10 cellular contexts compared by ENCODE assay signal in the genomic region with DNA sequence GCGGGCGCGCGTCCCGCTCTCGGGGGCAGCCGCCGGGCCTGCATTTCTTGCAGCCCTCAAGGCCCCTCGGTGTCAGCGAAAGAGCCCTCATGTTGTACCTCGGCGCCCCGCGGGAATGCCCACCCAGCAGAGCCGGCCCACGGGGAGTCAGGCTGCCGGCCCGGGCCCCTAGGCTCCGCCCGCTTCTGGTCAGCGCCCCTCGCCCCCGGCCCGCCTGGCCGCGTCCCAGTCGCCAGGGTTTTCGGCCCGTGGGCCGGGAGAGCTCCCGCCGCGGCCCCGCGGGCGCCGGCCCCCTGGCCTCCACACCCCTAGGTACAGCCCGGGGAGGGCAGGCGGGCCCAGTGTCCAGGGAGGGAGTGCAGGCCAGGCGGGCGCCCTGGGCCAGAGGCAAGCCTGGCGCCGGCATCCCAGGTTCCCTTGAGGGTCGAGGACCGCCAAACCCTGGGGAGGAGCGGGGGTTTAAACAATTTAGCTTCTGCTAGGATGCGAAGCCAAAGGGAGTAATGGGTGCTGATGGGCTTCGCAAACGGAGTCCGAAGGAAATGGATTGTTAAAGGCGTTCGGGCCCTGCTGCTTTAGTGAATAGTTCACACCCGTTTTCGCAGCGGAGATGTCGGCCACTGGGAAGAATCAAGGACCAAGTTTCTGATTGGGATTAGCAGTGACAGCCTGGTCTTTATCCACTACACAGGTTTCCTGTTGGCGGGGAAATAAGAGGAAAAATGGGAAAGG. TPM values are rescaled to one million over a fixed set of nuclear protein-coding genes. Genes with fewer than 3 reads are reported as not detected.
A peak's percentile ranks its signal among the peaks of the same experiment; 100 is the strongest.
DNase-seq lines count a peak whose midpoint lies in the region; ATAC-seq and TF ChIP-seq lines count a peak whose summit lies in the region.
"Had no signal": no experiment of that assay in that cellular context is flagged by ENCODE, and none has a peak within 500 bp of the region (broad histone marks: within the 10 kb centered on the region; RNA-seq: fewer than 3 reads in every experiment).

No MANE protein-coding gene starts in this region.

- no peaks in the 10 kb centered on the region for H3K27me3 Mint-ChIP-seq in T-cell

- H3K4me3 ChIP-seq in GM08714 (ENCODE audit: low read length) (peak overlapping the region; percentile 66; the same call in 1 of the 2 replicates), heart right ventricle (peak overlapping the region; percentile 49 to 70 (median 62)), psoas muscle (peak overlapping the region; percentile 63)

- peak overlapping the region; percentile 75 to 82 for H3K27ac Mint-ChIP-seq in T-cell

- CTCF ChIA-PET in T-cell (lab: Charles Lee), result interaction anchor here in 1 of 2 donors (1.5 kb wide), 1 partner anchor 56 kb away, joined by 6 read pairs; no protein-coding TSS in a partner anchor

- H3K36me3 ChIP-seq in heart right ventricle (no peaks in the 10 kb centered on the region), psoas muscle (ENCODE audit: insufficient read depth in 1 of 2, low read depth in 1 of 2) (no peaks in the 10 kb centered on the region)

- H3K4me1 Mint-ChIP-seq in T-cell, result peaks cover 32 to 63% (median 49%) of the 10 kb centered on the region in 3 donors

- H3K9me3 ChIP-seq in heart right ventricle (no peaks in the 10 kb centered on the region), psoas muscle (no peaks in the 10 kb centered on the region)

- WGBS in heart right ventricle, 2 donors, result 3 to 6% methylated on average over 57 of the region's 57 CpGs
- 16 to 19% (median 17%) methylated on average over 51 to 57 of the region's 57 CpGs for WGBS in psoas muscle, 3 donors

- intact Hi-C loops in heart right ventricle (cut with DNase I), result no loop called here
- intact Hi-C loops in psoas muscle (cut with DNase I), result no loop called here

- ATAC-seq in T-cell (replicated peaks in 1 of 4) (no peak), heart right ventricle (peak in 7 of 8 donors; percentile 28 to 50 (median 31)), psoas muscle (peak in 1 of 4 donors; percentile 10), foreskin keratinocyte (no peak)
- ATAC-seq: Panc1 had no signal

- TF ChIP-seq CTCF in heart right ventricle (IDR thresholded peaks at IDR 0.05), result no peak
- no peak for TF ChIP-seq CTCF in psoas muscle (IDR thresholded peaks at IDR 0.05)
- TF ChIP-seq CTCF in foreskin keratinocyte (conservative IDR thresholded peaks at IDR 0.05), result no peak

- POLR2A ChIA-PET in T-cell (lab: Charles Lee), result interaction anchor here in 1 of 2 donors (0.5 to 0.6 kb wide), 2 partner anchors 91 to 945 kb away, joined by 3 read pairs; no protein-coding TSS in a partner anchor

- peaks cover 0 to 44% (median 13%) of the 10 kb centered on the region in 9 donors for H3K4me1 ChIP-seq in heart right ventricle
- no peaks in the 10 kb centered on the region for H3K4me1 ChIP-seq in psoas muscle
- no peaks in the 10 kb centered on the region for H3K4me1 ChIP-seq in foreskin keratinocyte

- H3K27me3 ChIP-seq in heart right ventricle, result peaks cover 8 to 72% (median 54%) of the 10 kb centered on the region in 7 donors
- peaks cover 0 to 56% (median 21%) of the 10 kb centered on the region in 3 donors for H3K27me3 ChIP-seq in psoas muscle (ENCODE audit: insufficient read depth in 3 of 3, low read length in 2 of 3)
- H3K27me3 ChIP-seq in foreskin keratinocyte, result peaks cover 79% of the 10 kb centered on the region

- H3K9me3 Mint-ChIP-seq in T-cell, result no peaks in the 10 kb centered on the region

- peaks cover 24% of the 10 kb centered on the region for H3K36me3 Mint-ChIP-seq in T-cell

- peak in 1 of 34 experiments; percentile 4 for DNase-seq in T-cell
- peak; percentile 5 to 10 for DNase-seq in heart right ventricle
- peak in 1 of 2 donors; percentile 48 for DNase-seq in psoas muscle
- DNase-seq in DMS79 (lab: John Stamatoyannopoulos, UW), result no peak
- no peak for DNase-seq in HUDEP-2 (lab: John Stamatoyannopoulos, UW; ENCODE audit: unreplicated experiment in 76 of 76)
- no peak for DNase-seq in foreskin keratinocyte
- no peak for DNase-seq in NCI-H1417 (lab: John Stamatoyannopoulos, UW)

- peak overlapping the region in 6 of 10 donors; percentile 21 to 84 (median 42) for H3K27ac ChIP-seq in heart right ventricle
- H3K27ac ChIP-seq in psoas muscle, result no peak overlapping the region
- no peak overlapping the region for H3K27ac ChIP-seq in foreskin keratinocyte

- peak overlapping the region; percentile 78 to 96 (median 93) for H3K4me3 Mint-ChIP-seq in T-cell

RNA-seq across cellular contexts. Expression of gene KCNA3, which starts 0.5 kb away (rescaled TPM):
- total RNA-seq in T-cell, result 100 to 1,000 TPM; 101 to 125 (median 110) TPM
- 1 to 10 TPM in 2 of 10 donors, under 1 TPM in 7, not detected in 1; 0.16 to 1.8 (median 0.40) TPM for total RNA-seq in heart right ventricle
- under 1 TPM in 1 of 2 donors, not detected in 1; 0.04 TPM for polyA plus RNA-seq in heart right ventricle
- under 1 TPM in 3 of 4 donors, not detected in 1; 0.08 to 0.56 (median 0.16) TPM for total RNA-seq in psoas muscle
- not detected for polyA plus RNA-seq in psoas muscle
- total RNA-seq in foreskin keratinocyte, result not detected in 2 replicates
- polyA plus RNA-seq in foreskin keratinocyte, result not detected in 2 replicates
- total RNA-seq: endothelial cell of umbilical vein had no signal
- polyA plus RNA-seq: endothelial cell of umbilical vein had no signal

Comparison
In these comparisons a context has a peak if more than half of its experiments do, and no peak if none do; other contexts are left out.
1. ATAC-seq: peak in heart right ventricle (7 of 8); none in T-cell (0 of 4) and foreskin keratinocyte (single experiment).
2. DNase-seq: peak in heart right ventricle (2 of 2); none in DMS79 (single experiment), HUDEP-2 (0 of 76), foreskin keratinocyte (0 of 2) and NCI-H1417 (0 of 3).
3. H3K27ac ChIP-seq: peak in heart right ventricle (6 of 10); none in psoas muscle (single experiment) and foreskin keratinocyte (single experiment).
4. RNA of gene KCNA3, which starts 0.5 kb away (total RNA-seq): 101 to 125 TPM in T-cell; 0.16 to 1.8 TPM in heart right ventricle, 0.08 to 0.56 TPM in psoas muscle and not detected in foreskin keratinocyte; every median in the first group is over 10 times any median in the second.
5. Peak in every context shown above with its lines, with median percentiles within 50 percentile points of each other: H3K4me3 ChIP-seq.